ENCODE assay signal across 8 cellular contexts in the genomic region with DNA sequence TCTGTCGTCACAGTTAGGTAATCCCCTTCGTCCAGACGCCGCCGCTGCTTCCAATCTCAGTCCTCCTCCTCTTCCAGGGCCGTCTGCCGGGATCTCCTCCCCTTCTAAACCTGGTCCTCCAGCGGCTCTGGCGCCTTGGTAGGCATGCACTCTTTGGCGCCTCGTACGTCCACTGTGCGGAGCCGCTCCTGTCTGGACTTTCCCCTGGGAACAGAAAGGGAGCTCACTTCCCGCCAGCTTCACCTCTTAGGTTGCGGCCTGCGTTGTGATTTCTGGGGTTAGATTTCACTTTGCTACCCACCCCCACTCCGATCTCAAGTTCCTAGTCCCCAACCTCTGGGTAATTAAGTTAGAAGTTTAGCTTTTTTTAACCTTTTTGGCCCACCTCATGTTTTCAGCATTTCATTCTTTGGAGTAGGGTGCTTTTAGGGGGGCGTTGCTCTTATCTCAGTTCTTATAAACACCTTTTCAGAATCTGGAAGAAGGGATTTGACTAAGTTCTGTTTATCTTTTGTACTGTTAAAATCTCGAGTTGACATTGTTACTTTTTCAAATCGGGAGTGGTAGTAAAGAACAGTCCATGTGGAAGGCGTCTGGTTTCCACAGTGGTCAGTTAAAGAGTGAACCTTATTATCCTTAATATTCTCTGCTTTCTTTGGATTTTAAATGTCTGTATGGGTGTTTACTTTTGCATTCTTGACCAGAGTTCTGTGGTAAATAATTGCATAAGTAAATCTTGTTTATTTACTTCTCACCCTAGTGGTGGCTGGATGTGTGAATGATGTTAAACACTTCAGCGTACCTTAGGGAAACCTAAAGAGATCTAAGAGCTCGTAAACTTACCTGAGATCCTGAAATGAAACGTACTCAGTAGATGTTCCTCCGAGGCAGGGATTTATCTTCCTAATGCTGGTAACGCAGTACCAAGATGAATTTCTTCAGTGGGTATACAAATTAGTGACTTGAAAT. TPM values are rescaled to one million over a fixed set of nuclear protein-coding genes. Genes with fewer than 3 reads are reported as not detected.
DNase-seq lines count a peak whose midpoint lies in the region; ATAC-seq, FAIRE-seq and TF ChIP-seq lines count a peak whose summit lies in the region.

No MANE protein-coding gene starts in this region.

- H3K27me3 ChIP-seq in Peyer's patch (no peaks in the 10 kb centered on the region), ectodermal cell (ENCODE audit: control insufficient read depth, insufficient read depth, low read length, poor library complexity, severe bottlenecking) (no peaks in the 10 kb centered on the region), aorta (ENCODE audit: control insufficient read depth in 1 of 2, insufficient read depth in 2 of 2, low read length in 1 of 2) (no peaks in the 10 kb centered on the region)

- peaks cover 4% of the 10 kb centered on the region for H3K36me3 Mint-ChIP-seq in mesothelial cell of epicardium

- no peaks in the 10 kb centered on the region for H3K36me3 ChIP-seq in Peyer's patch
- H3K36me3 ChIP-seq in ectodermal cell (ENCODE audit: control insufficient read depth, insufficient read depth, low read length) = peaks cover 6% of the 10 kb centered on the region
- no peaks in the 10 kb centered on the region for H3K36me3 ChIP-seq in aorta (ENCODE audit: control insufficient read depth in 1 of 2, insufficient read depth in 2 of 2, low read length in 1 of 2)

- H3K27me3 Mint-ChIP-seq in mesothelial cell of epicardium (ENCODE audit: low read depth) = no peaks in the 10 kb centered on the region

- peak in 4 of 6 experiments; percentile 15 to 45 (median 36) for TF ChIP-seq CTCF in Peyer's patch (IDR thresholded peaks at IDR 0.05)
- TF ChIP-seq CTCF in mesothelial cell of epicardium (IDR thresholded peaks at IDR 0.05; ENCODE audit: unreplicated experiment) = no peak

- H3K4me1 ChIP-seq in Peyer's patch = peaks cover 0 to 16% (median 6%) of the 10 kb centered on the region in 4 donors
- no peaks in the 10 kb centered on the region for H3K4me1 ChIP-seq in ectodermal cell (ENCODE audit: control insufficient read depth, insufficient read depth, low read length)
- H3K4me1 ChIP-seq in aorta (ENCODE audit: control insufficient read depth in 1 of 2, insufficient read depth in 2 of 2, low read length in 2 of 2) = peaks cover 0 to 2% of the 10 kb centered on the region in 2 donors

- 1% methylated on average over 27 of the region's 27 CpGs for WGBS in ectodermal cell, 2 experiments
- 1 to 2% methylated on average over 27 of the region's 27 CpGs for WGBS in aorta, 2 donors

- H3K4me1 Mint-ChIP-seq in mesothelial cell of epicardium = peaks cover 28% of the 10 kb centered on the region

- peak overlapping the region; percentile 90 for H3K4me3 Mint-ChIP-seq in mesothelial cell of epicardium

- peak; percentile 15 for ATAC-seq in HG03520 (IDR thresholded peaks at IDR 0.05; ENCODE audit: unreplicated experiment)
- peak; percentile 34 for ATAC-seq in aorta (ENCODE audit: low FRiP score)

- intact Hi-C loops in aorta (cut with DNase I) = loop anchor here in 1 of 2 donors (2.0 to 5.0 kb wide), 2 partner anchors 109 to 141 kb away; a partner anchor contains a TSS

- peak overlapping the region; percentile 92 to 98 (median 94) for H3K27ac ChIP-seq in Peyer's patch
- peak overlapping the region; percentile 99 for H3K27ac ChIP-seq in ectodermal cell (ENCODE audit: insufficient read depth, low read depth, low read length, poor library complexity, severe bottlenecking)
- H3K27ac ChIP-seq in aorta (ENCODE audit: low read depth in 1 of 2, low read length in 2 of 2) = peak overlapping the region; percentile 10 to 76

- TF ChIP-seq POLR2A in Peyer's patch (IDR thresholded peaks at IDR 0.05) = peak in 1 of 2 donors; percentile 55

- peak; percentile 79 for FAIRE-seq in GM19239 (lab: Jason Lieb, UNC)

- no peaks in the 10 kb centered on the region for H3K9me3 Mint-ChIP-seq in mesothelial cell of epicardium

- H3K4me3 ChIP-seq in Peyer's patch (peak overlapping the region; percentile 66 to 93 (median 85)), ectodermal cell (ENCODE audit: insufficient read depth, low read depth, low read length) (peak overlapping the region; percentile 95), aorta (ENCODE audit: low read length in 2 of 2) (peak overlapping the region; percentile 69 to 87)

- no peaks in the 10 kb centered on the region for H3K9me3 ChIP-seq in Peyer's patch
- H3K9me3 ChIP-seq in ectodermal cell (ENCODE audit: control insufficient read depth, low read length) = no peaks in the 10 kb centered on the region
- H3K9me3 ChIP-seq in aorta (ENCODE audit: control insufficient read depth, low read length) = no peaks in the 10 kb centered on the region

- peak; percentile 83 for DNase-seq in COLO668 (lab: John Stamatoyannopoulos, UW; ENCODE audit: unreplicated experiment)
- DNase-seq in GM19239 (ENCODE audit: insufficient read length, low spot score) = no peak
- peak in 2 of 3 donors; percentile 47 to 81 for DNase-seq in Peyer's patch
- no peak for DNase-seq in mesothelial cell of epicardium (ENCODE audit: low spot score in 2 of 2, unreplicated experiment in 2 of 2)
- DNase-seq in aorta = no peak
- DNase-seq in SKM-1 (lab: John Stamatoyannopoulos, UW; ENCODE audit: unreplicated experiment) = no peak

- peak overlapping the region; percentile 99 for H3K27ac Mint-ChIP-seq in mesothelial cell of epicardium

RNA-seq across cellular contexts. Expression of a gene that starts 0.6 kb away (rescaled TPM):
- total RNA-seq in Peyer's patch (100 to 1,000 TPM in 1 of 4 donors, 10 to 100 TPM in 3; 56.1 to 155 (median 87.7) TPM), mesothelial cell of epicardium (73.3 to 76.3 TPM (median 74.7 TPM) in 3 replicates), aorta (10 to 100 TPM; 35.9 to 43.9 TPM)
- 69.8 TPM for polyA plus RNA-seq in ectodermal cell (2013, experiment 1 of 4)
- 68.2 TPM for polyA plus RNA-seq in ectodermal cell (2013, experiment 2 of 4)
- 54.5 TPM for polyA plus RNA-seq in ectodermal cell (2013, experiment 3 of 4)
- polyA plus RNA-seq in ectodermal cell (2013, experiment 4 of 4) = 63.6 TPM
- 10 to 100 TPM in 1 of 2 donors, 1 to 10 TPM in 1; 7.8 to 17.8 TPM for polyA plus RNA-seq in aorta

Comparison
In these comparisons a context has a peak if more than half of its experiments do, and no peak if none do; other contexts are left out.
1. DNase-seq: peak in COLO668 (single experiment) and Peyer's patch (2 of 3); none in GM19239 (single experiment), mesothelial cell of epicardium (0 of 2), aorta (0 of 2) and SKM-1 (single experiment).
2. H3K27ac ChIP-seq: peak in every context shown above with its lines; median percentile 99 in ectodermal cell; 94 in Peyer's patch; 43 in aorta.
3. Peak in every context shown above with its lines, with median percentiles within 50 percentile points of each other: H3K4me3 ChIP-seq.